ENCODE assay signal across 11 cellular contexts in the genomic region with DNA sequence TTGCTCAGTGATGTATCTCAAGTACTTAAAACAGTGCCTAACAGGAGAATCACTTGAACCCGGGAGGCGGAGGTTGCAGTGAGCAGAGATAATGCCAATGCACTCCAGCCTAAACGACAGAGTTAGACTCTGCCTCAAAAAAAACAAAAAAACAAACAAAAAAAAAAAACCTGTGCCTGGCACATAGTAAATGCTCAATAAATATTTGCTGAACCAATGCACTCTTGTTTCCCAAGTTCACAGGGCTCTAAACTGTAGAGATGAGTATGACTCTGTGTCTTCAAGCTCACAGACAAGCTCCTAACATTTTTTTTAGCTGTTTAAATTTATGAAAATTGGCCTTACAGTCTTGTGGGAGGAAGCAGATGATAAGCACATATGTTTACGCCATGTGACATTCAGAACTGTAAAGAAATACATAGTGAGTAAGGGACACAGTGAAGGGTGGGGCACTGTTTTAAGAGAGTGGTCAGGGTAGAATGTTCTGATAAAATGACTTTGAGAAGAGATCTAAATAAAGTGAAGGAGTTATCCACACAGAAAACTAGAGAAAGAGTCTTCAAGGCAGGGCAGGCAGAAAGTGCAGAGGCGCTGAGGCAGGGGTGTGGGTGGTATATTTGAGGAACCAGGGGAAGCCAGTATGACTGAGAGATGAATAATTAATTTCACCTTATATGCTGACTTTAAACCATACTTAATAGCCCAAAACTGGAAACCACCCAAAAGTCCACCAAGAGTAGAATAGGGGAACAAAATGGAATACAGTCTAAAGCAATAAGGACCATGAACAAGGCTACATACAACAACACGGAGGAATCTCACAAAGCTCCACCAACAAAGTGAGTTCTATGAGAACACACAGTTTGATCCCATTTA. TPM values are rescaled to one million over a fixed set of nuclear protein-coding genes. Genes with fewer than 3 reads are reported as not detected.
DNase-seq lines count a peak whose midpoint lies in the region; ATAC-seq and TF ChIP-seq lines count a peak whose summit lies in the region.
"Had no signal": no experiment of that assay in that cellular context is flagged by ENCODE, and none has a peak within 500 bp of the region (broad histone marks: within the 10 kb centered on the region; RNA-seq: fewer than 3 reads in every experiment).

No MANE protein-coding gene starts in this region.

- H3K36me3 Mint-ChIP-seq in activated naive CD4-positive, alpha-beta T cell treated with anti-CD3 and anti-CD28 coated beads for 36 hours (ENCODE audit: low read depth), result no peaks in the 10 kb centered on the region
- peaks cover 4% of the 10 kb centered on the region for H3K36me3 Mint-ChIP-seq in T-helper 17 cell (ENCODE audit: low read depth)
- peaks cover 24% of the 10 kb centered on the region for H3K36me3 Mint-ChIP-seq in stimulated activated memory B cell treated with anti-CD40 and anti-IgM and Interleukin-4, amounts not matched to agents 10 μg/mL and 1 μg/mL and 100 μg/mL, for 72 hours

- H3K4me3 ChIP-seq in gastroesophageal sphincter, result no peak overlapping the region
- H3K4me3 ChIP-seq: adrenal gland, lower lobe of right lung had no signal

- H3K9me3 ChIP-seq in T-helper 17 cell (ENCODE audit: control insufficient read depth, low read length, poor library complexity, severe bottlenecking), result no peaks in the 10 kb centered on the region
- H3K9me3 ChIP-seq in gastroesophageal sphincter, result no peaks in the 10 kb centered on the region
- H3K9me3 ChIP-seq: adrenal gland, lower lobe of right lung had no signal

- H3K27ac Mint-ChIP-seq in activated naive CD4-positive, alpha-beta T cell treated with anti-CD3 and anti-CD28 coated beads for 36 hours, result peak overlapping the region; percentile 33
- H3K27ac Mint-ChIP-seq in T-helper 17 cell, result peak overlapping the region; percentile 77
- no peak overlapping the region for H3K27ac Mint-ChIP-seq in stimulated activated memory B cell treated with anti-CD40 and anti-IgM and Interleukin-4, amounts not matched to agents 10 μg/mL and 1 μg/mL and 100 μg/mL, for 72 hours

- no peaks in the 10 kb centered on the region for H3K27me3 Mint-ChIP-seq in activated naive CD4-positive, alpha-beta T cell treated with anti-CD3 and anti-CD28 coated beads for 36 hours (ENCODE audit: low read depth)
- H3K27me3 Mint-ChIP-seq in T-helper 17 cell, result no peaks in the 10 kb centered on the region
- H3K27me3 Mint-ChIP-seq in stimulated activated memory B cell treated with anti-CD40 and anti-IgM and Interleukin-4, amounts not matched to agents 10 μg/mL and 1 μg/mL and 100 μg/mL, for 72 hours, result no peaks in the 10 kb centered on the region

- TF ChIP-seq EP300 in gastroesophageal sphincter (IDR thresholded peaks at IDR 0.05), result no peak

- DNase-seq in activated naive CD4-positive, alpha-beta T cell treated with anti-CD3 and anti-CD28 coated beads for 36 hours, result peak; percentile 23
- DNase-seq in activated naive CD4-positive, alpha-beta T cell treated with anti-CD3 and anti-CD28 coated beads, Interleukin-2, amount 50 U/mL, for 16 hours, result no peak
- DNase-seq in T-helper 17 cell (no peak), superior temporal gyrus (ENCODE audit: extremely low spot score) (no peak), NCI-H2171 (lab: John Stamatoyannopoulos, UW) (no peak)
- DNase-seq: adrenal gland, lower lobe of right lung had no signal

- ATAC-seq in HG02678 (IDR thresholded peaks at IDR 0.05; ENCODE audit: unreplicated experiment) (peak; percentile 26), T-helper 17 cell (peak; percentile 49), gastroesophageal sphincter (no peak)
- ATAC-seq in stimulated activated memory B cell treated with anti-CD40 and anti-IgM and Interleukin-4, amounts not matched to agents 10 μg/mL and 1 μg/mL and 100 μg/mL, for 72 hours, result peak; percentile 80
- ATAC-seq: SK-N-SH treated with all-trans-retinoic acid at 6 μM for 48 hours had no signal

- peaks cover 38% of the 10 kb centered on the region for H3K4me1 Mint-ChIP-seq in activated naive CD4-positive, alpha-beta T cell treated with anti-CD3 and anti-CD28 coated beads for 36 hours (ENCODE audit: low read depth)
- peaks cover 33% of the 10 kb centered on the region for H3K4me1 Mint-ChIP-seq in T-helper 17 cell
- peaks cover 61% of the 10 kb centered on the region for H3K4me1 Mint-ChIP-seq in stimulated activated memory B cell treated with anti-CD40 and anti-IgM and Interleukin-4, amounts not matched to agents 10 μg/mL and 1 μg/mL and 100 μg/mL, for 72 hours

- no peaks in the 10 kb centered on the region for H3K9me3 Mint-ChIP-seq in activated naive CD4-positive, alpha-beta T cell treated with anti-CD3 and anti-CD28 coated beads for 36 hours
- peaks cover 3% of the 10 kb centered on the region for H3K9me3 Mint-ChIP-seq in stimulated activated memory B cell treated with anti-CD40 and anti-IgM and Interleukin-4, amounts not matched to agents 10 μg/mL and 1 μg/mL and 100 μg/mL, for 72 hours

- H3K4me1 ChIP-seq in gastroesophageal sphincter, result peaks cover 0 to 3% (median 0%) of the 10 kb centered on the region in 3 donors

- no peak overlapping the region for H3K27ac ChIP-seq in gastroesophageal sphincter
- H3K27ac ChIP-seq: adrenal gland, lower lobe of right lung had no signal

- no peak overlapping the region for H3K4me3 Mint-ChIP-seq in activated naive CD4-positive, alpha-beta T cell treated with anti-CD3 and anti-CD28 coated beads for 36 hours
- H3K4me3 Mint-ChIP-seq in T-helper 17 cell, result no peak overlapping the region
- peak overlapping the region; percentile 70 for H3K4me3 Mint-ChIP-seq in stimulated activated memory B cell treated with anti-CD40 and anti-IgM and Interleukin-4, amounts not matched to agents 10 μg/mL and 1 μg/mL and 100 μg/mL, for 72 hours

- no peak for TF ChIP-seq POLR2A in gastroesophageal sphincter (IDR thresholded peaks at IDR 0.05)

- no peaks in the 10 kb centered on the region for H3K36me3 ChIP-seq in gastroesophageal sphincter
- H3K36me3 ChIP-seq: adrenal gland, lower lobe of right lung had no signal

- CTCF ChIA-PET in activated naive CD4-positive, alpha-beta T cell treated with anti-CD3 and anti-CD28 coated beads for 36 hours (lab: Charles Lee), result interaction anchor here (0.8 to 2.7 kb wide), 5 partner anchors 8 to 628 kb away, joined by 3 to 13 read pairs (median 4); no protein-coding TSS in a partner anchor

- intact Hi-C loops in activated naive CD4-positive, alpha-beta T cell treated with anti-CD3 and anti-CD28 coated beads for 36 hours (cut with micrococcal nuclease), result loop anchor here (2.0 kb wide), 1 partner anchor 34 kb away; no protein-coding TSS in a partner anchor

- no peaks in the 10 kb centered on the region for H3K27me3 ChIP-seq in gastroesophageal sphincter
- H3K27me3 ChIP-seq: adrenal gland had no signal

- TF ChIP-seq CTCF in gastroesophageal sphincter (IDR thresholded peaks at IDR 0.05), result no peak

- 92 to 100% methylated on average over 3 to 6 of the region's 6 CpGs for WGBS in gastroesophageal sphincter (ENCODE audit: low coverage in 1 of 2), 2 donors

RNA-seq across cellular contexts. Expression of gene MREG, which starts 8.7 kb away (rescaled TPM):
- total RNA-seq in activated naive CD4-positive, alpha-beta T cell treated with anti-CD3 and anti-CD28 coated beads for 36 hours, result 1 to 10 TPM; 3.1 to 3.9 TPM
- total RNA-seq in T-helper 17 cell (1 to 10 TPM; 5.3 to 6.6 TPM), gastroesophageal sphincter (1 to 10 TPM in 1 of 4 donors, under 1 TPM in 3; 0.40 to 3.3 (median 0.54) TPM)
